In genomic region chr7:152643979-152644559, GRCh38 we compare ENCODE assay signal across 14 cellular contexts. TPM values are rescaled to one million over a fixed set of nuclear protein-coding genes. Genes with fewer than 3 reads are reported as not detected.
DNase-seq lines count a peak whose midpoint lies in the region; ATAC-seq and TF ChIP-seq lines count a peak whose summit lies in the region.
"Had no signal": no experiment of that assay in that cellular context is flagged by ENCODE, and none has a peak within 500 bp of the region (broad histone marks: within the 10 kb centered on the region; RNA-seq: fewer than 3 reads in every experiment).

No MANE protein-coding gene starts in this region.

- no peaks in the 10 kb centered on the region for H3K9me3 ChIP-seq in Panc1 (ENCODE audit: control insufficient read depth, insufficient read depth, low read depth, low read length)

- peak; percentile 39; the same call in 1 of the 2 replicates for ATAC-seq in Panc1
- no peak for ATAC-seq in central memory CD8-positive, alpha-beta T cell (replicated peaks; ENCODE audit: extremely low read depth, poor library complexity, severe bottlenecking)
- ATAC-seq: HCT116 had no signal

- CTCF ChIA-PET in Panc1 (lab: Charles Lee) = no interaction called here

- no peaks in the 10 kb centered on the region for H3K27me3 Mint-ChIP-seq in central memory CD8-positive, alpha-beta T cell
- H3K27me3 Mint-ChIP-seq in nephron progenitor cell (ENCODE audit: low read depth, poor library complexity) = peaks cover 3% of the 10 kb centered on the region
- H3K27me3 Mint-ChIP-seq: CD4-positive, CD25-positive, alpha-beta regulatory T cell had no signal

- H3K4me3 ChIP-seq in Panc1 (ENCODE audit: low read depth in 2 of 2, low read length in 2 of 2) = no peak overlapping the region
- H3K4me3 ChIP-seq: BLaER1 treated with 17β-estradiol and CSF1 and Interleukin-3, amounts not matched to agents 10 nM and 100 nM had no signal

- intact Hi-C loops in Panc1 (cut with micrococcal nuclease; ENCODE audit: unreplicated experiment) = no loop called here

- no peaks in the 10 kb centered on the region for H3K36me3 ChIP-seq in Panc1 (ENCODE audit: control insufficient read depth, insufficient read depth, low read length)

- H3K27ac ChIP-seq in Panc1 (ENCODE audit: low read length) = no peak overlapping the region
- H3K27ac ChIP-seq: BLaER1 treated with 17β-estradiol and CSF1 and Interleukin-3, amounts not matched to agents 10 nM and 100 nM had no signal

- TF ChIP-seq CTCF in Panc1 (IDR thresholded peaks at IDR 0.05) = no peak
- no peak for TF ChIP-seq CTCF in nephron progenitor cell (IDR thresholded peaks at IDR 0.05)
- TF ChIP-seq CTCF in GM13976 (IDR thresholded peaks at IDR 0.05; ENCODE audit: borderline replicate concordance, control extremely low read depth, extremely low read depth, insufficient read depth, missing control alignments) = no peak

- H3K36me3 Mint-ChIP-seq in central memory CD8-positive, alpha-beta T cell (ENCODE audit: insufficient read depth) = no peaks in the 10 kb centered on the region
- H3K36me3 Mint-ChIP-seq in nephron progenitor cell (ENCODE audit: low read depth) = peaks cover 61% of the 10 kb centered on the region

- H3K9me3 Mint-ChIP-seq in central memory CD8-positive, alpha-beta T cell = no peaks in the 10 kb centered on the region
- peaks cover 16% of the 10 kb centered on the region for H3K9me3 Mint-ChIP-seq in nephron progenitor cell

- no peaks in the 10 kb centered on the region for H3K27me3 ChIP-seq in Panc1 (ENCODE audit: control insufficient read depth, insufficient read depth, low read length)
- H3K27me3 ChIP-seq: BLaER1 treated with 17β-estradiol and CSF1 and Interleukin-3, amounts not matched to agents 10 nM and 100 nM had no signal

- no TSS peak for BruUV-seq in Panc1 (replicated peaks; lab: Mats Ljungman, UMichigan)

- no peaks in the 10 kb centered on the region for H3K4me1 Mint-ChIP-seq in central memory CD8-positive, alpha-beta T cell
- no peaks in the 10 kb centered on the region for H3K4me1 Mint-ChIP-seq in nephron progenitor cell
- H3K4me1 Mint-ChIP-seq: CD4-positive, CD25-positive, alpha-beta regulatory T cell had no signal

- H3K27ac Mint-ChIP-seq in central memory CD8-positive, alpha-beta T cell (ENCODE audit: low read depth) = peak overlapping the region; percentile 71
- H3K27ac Mint-ChIP-seq in nephron progenitor cell = peak overlapping the region; percentile 49
- H3K27ac Mint-ChIP-seq: CD4-positive, CD25-positive, alpha-beta regulatory T cell had no signal

- no peak overlapping the region for H3K4me3 Mint-ChIP-seq in central memory CD8-positive, alpha-beta T cell
- no peak overlapping the region for H3K4me3 Mint-ChIP-seq in nephron progenitor cell
- H3K4me3 Mint-ChIP-seq: CD4-positive, CD25-positive, alpha-beta regulatory T cell had no signal

- no peaks in the 10 kb centered on the region for H3K4me1 ChIP-seq in Panc1 (ENCODE audit: control insufficient read depth, insufficient read depth, low read length)

- peak; percentile 29 for DNase-seq in ELF-1 (ENCODE audit: low read depth, low spot score)
- DNase-seq in Panc1 (ENCODE audit: low read depth, low spot score) = no peak
- DNase-seq in central memory CD8-positive, alpha-beta T cell (ENCODE audit: low spot score in 2 of 2) = no peak
- no peak for DNase-seq in nephron progenitor cell
- DNase-seq in NCI-H1105 treated with DMSO at 0.1 percent for 48 hours (lab: John Stamatoyannopoulos, UW) = no peak
- no peak for DNase-seq in GM13976 (ENCODE audit: low spot score)
- DNase-seq in T1000 (lab: John Stamatoyannopoulos, UW) = no peak
- DNase-seq: 8988T; ACHN; CD4-positive, CD25-positive, alpha-beta regulatory T cell; DMS 273 treated with DMSO at 0.1 percent for 48 hours; GDM1 had no signal

- POLR2A ChIA-PET in Panc1 (lab: Charles Lee) = interaction anchor here (0.7 kb wide), 1 partner anchor 549 kb away, joined by 5 read pairs; no protein-coding TSS in a partner anchor

- in situ Hi-C loops in Panc1 (cut with HindIII; ENCODE audit: low pct_unique_long_range_greater_than_20kb, low sequenced_read_pairs) (no loop called here), GM13976 (cut with MboI; ENCODE audit: low sequenced_read_pairs, unreplicated experiment) (no loop called here)

RNA-seq across cellular contexts. Expression of gene XRCC2, which starts 31.9 kb away (rescaled TPM):
- 10.3 TPM for total RNA-seq in Panc1 (2021; ENCODE audit: unreplicated experiment)
- polyA plus RNA-seq in Panc1 (2012; ENCODE audit: insufficient read length) = 2.4 TPM
